13 cellular contexts compared by ENCODE assay signal in genomic region chr3:184262927-184263179, GRCh38. TPM values are rescaled to one million over a fixed set of nuclear protein-coding genes. Genes with fewer than 3 reads are reported as not detected.
A peak's percentile ranks its signal among the peaks of the same experiment; 100 is the strongest.
DNase-seq lines count a peak whose midpoint lies in the region; ATAC-seq and TF ChIP-seq lines count a peak whose summit lies in the region.
"Had no signal": no experiment of that assay in that cellular context is flagged by ENCODE, and none has a peak within 500 bp of the region (broad histone marks: within the 10 kb centered on the region; RNA-seq: fewer than 3 reads in every experiment).

No MANE protein-coding gene starts in this region.

- peak overlapping the region; percentile 26 for H3K27ac Mint-ChIP-seq in activated T-cell treated with anti-CD3 and anti-CD28 coated beads, Interleukin-2, amount 50 U/mL, for 24 hours
- H3K27ac Mint-ChIP-seq in activated CD4-positive, alpha-beta memory T cell treated with anti-CD3 and anti-CD28 coated beads for 36 hours = peak overlapping the region; percentile 18

- peaks cover 24% of the 10 kb centered on the region for H3K4me1 Mint-ChIP-seq in activated T-cell treated with anti-CD3 and anti-CD28 coated beads, Interleukin-2, amount 50 U/mL, for 24 hours (ENCODE audit: low read depth)
- peaks cover 20% of the 10 kb centered on the region for H3K4me1 Mint-ChIP-seq in activated CD4-positive, alpha-beta memory T cell treated with anti-CD3 and anti-CD28 coated beads for 36 hours (ENCODE audit: low read depth)

- H3K4me1 ChIP-seq in skeletal muscle satellite cell (ENCODE audit: control insufficient read depth, insufficient read depth, low read length) = peaks cover 19% of the 10 kb centered on the region
- peaks cover 9 to 30% (median 28%) of the 10 kb centered on the region in 4 donors for H3K4me1 ChIP-seq in transverse colon

- H3K4me2 ChIP-seq in skeletal muscle satellite cell (ENCODE audit: low read length) = peak overlapping the region; percentile 85

- H3K36me3 ChIP-seq in skeletal muscle satellite cell (ENCODE audit: insufficient read depth, low read length) (no peaks in the 10 kb centered on the region), transverse colon (no peaks in the 10 kb centered on the region)

- TF ChIP-seq CTCF in transverse colon (IDR thresholded peaks at IDR 0.05) = no peak

- peaks cover 62% of the 10 kb centered on the region for H3K27me3 Mint-ChIP-seq in activated T-cell treated with anti-CD3 and anti-CD28 coated beads, Interleukin-2, amount 50 U/mL, for 24 hours
- H3K27me3 Mint-ChIP-seq in activated CD4-positive, alpha-beta memory T cell treated with anti-CD3 and anti-CD28 coated beads for 36 hours = peaks cover 28% of the 10 kb centered on the region

- no peak for TF ChIP-seq POLR2A in transverse colon (IDR thresholded peaks at IDR 0.05)

- POLR2A ChIA-PET in activated CD4-positive, alpha-beta memory T cell treated with anti-CD3 and anti-CD28 coated beads for 36 hours (lab: Charles Lee) = no interaction called here

- no peak for DNase-seq in activated T-cell treated with anti-CD3 and anti-CD28 coated beads, Interleukin-2, amount 50 U/mL, for 24 hours
- DNase-seq in activated T-cell treated with anti-CD3 and anti-CD28 coated beads, Interleukin-2, amount 50 U/mL, for 1 hour = no peak
- DNase-seq in activated CD4-positive, alpha-beta memory T cell treated with anti-CD3 and anti-CD28 coated beads for 36 hours = no peak
- DNase-seq in mesenteric fat pad (ENCODE audit: low spot score) (no peak), transverse colon (no peak)
- DNase-seq: gastrocnemius medialis, Kasumi-1, tibial artery had no signal

- whole genome bisulfite sequencing in transverse colon (ENCODE audit: low coverage in 1 of 2), 2 donors = 37% methylated on average over 6 of the region's 6 CpGs; no CpG with 5 or more reads in 1 of the 2 donors

- H3K9ac ChIP-seq in skeletal muscle satellite cell (ENCODE audit: low read depth, low read length) = no peak overlapping the region

- intact Hi-C loops in activated CD4-positive, alpha-beta memory T cell treated with anti-CD3 and anti-CD28 coated beads for 36 hours (cut with micrococcal nuclease) = no loop called here
- intact Hi-C loops in transverse colon (cut with DNase I; ENCODE audit: low total_unique reads) = no loop called here

- no peak overlapping the region for H3K27ac ChIP-seq in transverse colon
- H3K27ac ChIP-seq: gastrocnemius medialis, tibial artery had no signal

- ATAC-seq in GM18909 (IDR thresholded peaks at IDR 0.05; ENCODE audit: poor library complexity, unreplicated experiment) = no peak
- ATAC-seq: gastrocnemius medialis had no signal

- TF ChIP-seq EP300 in transverse colon (IDR thresholded peaks at IDR 0.05; ENCODE audit: low read depth) = no peak

- H3K9me3 ChIP-seq in skeletal muscle satellite cell (replicated peaks; ENCODE audit: low read length) = no peaks in the 10 kb centered on the region
- no peaks in the 10 kb centered on the region for H3K9me3 ChIP-seq in transverse colon
- H3K9me3 ChIP-seq: gastrocnemius medialis, tibial artery had no signal

- in situ Hi-C loops in transverse colon (cut with MboI; ENCODE audit: low pct_ligation_motif_present in 1 of 4, low pct_unique_long_range_greater_than_20kb in 1 of 4, low sequenced_read_pairs in 3 of 4) = loop anchor here in 1 of 4 donors (25.0 kb wide), 1 partner anchor 376 kb away; the partner anchor contains the start of gene PARL

- peak overlapping the region; percentile 17 for H3K4me3 ChIP-seq in iPS-11a (ENCODE audit: low read depth, low read length)
- no peak overlapping the region for H3K4me3 ChIP-seq in skeletal muscle satellite cell (ENCODE audit: low read length)
- no peak overlapping the region for H3K4me3 ChIP-seq in transverse colon
- H3K4me3 ChIP-seq: tibial artery had no signal

- peak overlapping the region; percentile 83 for H3K4me3 Mint-ChIP-seq in activated T-cell treated with anti-CD3 and anti-CD28 coated beads, Interleukin-2, amount 50 U/mL, for 24 hours
- peak overlapping the region; percentile 79 for H3K4me3 Mint-ChIP-seq in activated CD4-positive, alpha-beta memory T cell treated with anti-CD3 and anti-CD28 coated beads for 36 hours

- peaks cover 26% of the 10 kb centered on the region for H3K27me3 ChIP-seq in skeletal muscle satellite cell (ENCODE audit: control insufficient read depth, insufficient read depth, low read length)
- H3K27me3 ChIP-seq in transverse colon = peaks cover 88% of the 10 kb centered on the region

- CTCF ChIA-PET in activated CD4-positive, alpha-beta memory T cell treated with anti-CD3 and anti-CD28 coated beads for 36 hours (lab: Charles Lee) = interaction anchor here (3.8 kb wide), 1 partner anchor 35 kb away, joined by 23 read pairs; no protein-coding TSS in a partner anchor

- peaks cover 12% of the 10 kb centered on the region for H3K36me3 Mint-ChIP-seq in activated T-cell treated with anti-CD3 and anti-CD28 coated beads, Interleukin-2, amount 50 U/mL, for 24 hours (ENCODE audit: low read depth)
- peaks cover 2% of the 10 kb centered on the region for H3K36me3 Mint-ChIP-seq in activated CD4-positive, alpha-beta memory T cell treated with anti-CD3 and anti-CD28 coated beads for 36 hours

- no peaks in the 10 kb centered on the region for H3K9me3 Mint-ChIP-seq in activated T-cell treated with anti-CD3 and anti-CD28 coated beads, Interleukin-2, amount 50 U/mL, for 24 hours
- H3K9me3 Mint-ChIP-seq in activated CD4-positive, alpha-beta memory T cell treated with anti-CD3 and anti-CD28 coated beads for 36 hours = no peaks in the 10 kb centered on the region

RNA-seq across cellular contexts. Expression of gene CAMK2N2, which starts 1.5 kb away (rescaled TPM):
- under 1 TPM; 0.21 to 0.51 TPM for total RNA-seq in activated CD4-positive, alpha-beta memory T cell treated with anti-CD3 and anti-CD28 coated beads for 36 hours
- total RNA-seq in skeletal muscle satellite cell (2012; rRNA removed) = not detected in 2 replicates
- total RNA-seq in mesenteric fat pad (not detected), transverse colon (not detected)
- total RNA-seq: gastrocnemius medialis, lung microvascular endothelial cell, NCI-H460 had no signal

RNA-seq across cellular contexts. Expression of gene ECE2, which starts 13.0 kb away (rescaled TPM):
- not detected for total RNA-seq in activated CD4-positive, alpha-beta memory T cell treated with anti-CD3 and anti-CD28 coated beads for 36 hours
- total RNA-seq in skeletal muscle satellite cell (2012; rRNA removed) = not detected in 2 replicates
- not detected for total RNA-seq in mesenteric fat pad
- not detected for total RNA-seq in transverse colon
- total RNA-seq: gastrocnemius medialis, lung microvascular endothelial cell, NCI-H460 had no signal

RNA-seq across cellular contexts. Expression of gene EEF1AKMT4, which starts 13.4 kb away (rescaled TPM):
- 1 to 10 TPM; 3.5 to 4.4 TPM for total RNA-seq in activated CD4-positive, alpha-beta memory T cell treated with anti-CD3 and anti-CD28 coated beads for 36 hours
- total RNA-seq in skeletal muscle satellite cell (2012; rRNA removed) = 6.3 and 7.1 TPM in 2 replicates
- total RNA-seq in mesenteric fat pad (4.0 TPM), transverse colon (1 to 10 TPM in 3 of 4 donors, not detected in 1; 4.0 to 7.3 (median 5.9) TPM)

RNA-seq across cellular contexts. Expression of gene ALG3, which starts 14.1 kb away (rescaled TPM):
- 10 to 100 TPM; 31.6 to 34.1 TPM for total RNA-seq in activated CD4-positive, alpha-beta memory T cell treated with anti-CD3 and anti-CD28 coated beads for 36 hours
- 63.4 and 76.4 TPM in 2 replicates for total RNA-seq in skeletal muscle satellite cell (2012; rRNA removed)
- total RNA-seq in mesenteric fat pad (34.1 TPM), transverse colon (10 to 100 TPM; 37.3 to 67.3 (median 52.2) TPM)

RNA-seq across cellular contexts. Expression of gene VWA5B2, which starts 33.5 kb away (rescaled TPM):
- not detected for total RNA-seq in activated CD4-positive, alpha-beta memory T cell treated with anti-CD3 and anti-CD28 coated beads for 36 hours
- not detected in 2 replicates for total RNA-seq in skeletal muscle satellite cell (2012; rRNA removed)
- not detected for total RNA-seq in mesenteric fat pad
- total RNA-seq in transverse colon = 1 to 10 TPM in 2 of 4 donors, under 1 TPM in 1, not detected in 1; 0.95 to 5.0 (median 1.4) TPM
- total RNA-seq: gastrocnemius medialis had no signal
